Comparison of ENCODE assay signal across 20 cellular contexts in genomic region chr9:91908293-91908623, GRCh38. TPM values are rescaled to one million over a fixed set of nuclear protein-coding genes. Genes with fewer than 3 reads are reported as not detected.
DNase-seq lines count a peak whose midpoint lies in the region; TF ChIP-seq lines count a peak whose summit lies in the region.
"Had no signal": no experiment of that assay in that cellular context is flagged by ENCODE, and none has a peak within 500 bp of the region (broad histone marks: within the 10 kb centered on the region; RNA-seq: fewer than 3 reads in every experiment).

No MANE protein-coding gene starts in this region.

- peaks cover 54% of the 10 kb centered on the region for H3K79me2 ChIP-seq in MM.1S (ENCODE audit: low read length)

- H3K27ac ChIP-seq in BLaER1 (no peak overlapping the region), MM.1S (ENCODE audit: low read length) (peak overlapping the region; percentile 46; the same call in 1 of the 2 replicates), brain microvascular endothelial cell (no peak overlapping the region)
- no peak overlapping the region for H3K27ac ChIP-seq in BLaER1 treated with 17β-estradiol and CSF1 and Interleukin-3, amounts not matched to agents 10 nM and 100 nM
- H3K27ac ChIP-seq: HL-60, SK-N-MC had no signal

- no peak overlapping the region for H3K4me3 ChIP-seq in BLaER1
- no peak overlapping the region for H3K4me3 ChIP-seq in BLaER1 treated with 17β-estradiol and CSF1 and Interleukin-3, amounts not matched to agents 10 nM and 100 nM
- peak overlapping the region; percentile 16; the same call in 1 of the 2 replicates for H3K4me3 ChIP-seq in MM.1S (ENCODE audit: low read length)
- H3K4me3 ChIP-seq in fibroblast of villous mesenchyme (ENCODE audit: low read depth, low read length), result no peak overlapping the region
- no peak overlapping the region for H3K4me3 ChIP-seq in brain microvascular endothelial cell (ENCODE audit: low read depth, low read length)
- H3K4me3 ChIP-seq: SK-N-MC had no signal

- H4K20me1 ChIP-seq in BLaER1 (no peaks in the 10 kb centered on the region), MM.1S (ENCODE audit: insufficient read depth, low read length) (no peaks in the 10 kb centered on the region)
- H4K20me1 ChIP-seq in BLaER1 treated with 17β-estradiol and CSF1 and Interleukin-3, amounts not matched to agents 10 nM and 100 nM, result 0 out of 22 replicates have a peak, but pooled peaks cover 0 to 5% (median 0%) of the 10 kb centered on the region in 11 experiments

- H3F3A ChIP-seq in MM.1S (ENCODE audit: insufficient read depth, low read length), result peaks cover 44% of the 10 kb centered on the region

- H3K27me3 ChIP-seq in BLaER1 (no peaks in the 10 kb centered on the region), MM.1S (replicated peaks; ENCODE audit: insufficient read depth, low read length) (no peaks in the 10 kb centered on the region), brain microvascular endothelial cell (replicated peaks) (no peaks in the 10 kb centered on the region)
- H3K27me3 ChIP-seq in BLaER1 treated with 17β-estradiol and CSF1 and Interleukin-3, amounts not matched to agents 10 nM and 100 nM, result peaks cover 0 to 13% (median 0%) of the 10 kb centered on the region in 11 experiments; a peak in 2 of 22 replicates

- H3K9me3 ChIP-seq in BLaER1 (no peaks in the 10 kb centered on the region), MM.1S (replicated peaks; ENCODE audit: insufficient read depth, low read length) (no peaks in the 10 kb centered on the region)
- H3K9me3 ChIP-seq in BLaER1 treated with 17β-estradiol and CSF1 and Interleukin-3, amounts not matched to agents 10 nM and 100 nM (replicated peaks in 1 of 11), result no peaks in the 10 kb centered on the region

- H2AFZ ChIP-seq in MM.1S (ENCODE audit: low read length), result no peak overlapping the region

- in situ Hi-C loops in brain microvascular endothelial cell (cut with HindIII; ENCODE audit: low pct_ligation_motif_present, low sequenced_read_pairs), result no loop called here

- H3K4me1 ChIP-seq in BLaER1, result peaks cover 74% of the 10 kb centered on the region
- H3K4me1 ChIP-seq in BLaER1 treated with 17β-estradiol and CSF1 and Interleukin-3, amounts not matched to agents 10 nM and 100 nM, result peaks cover 60 to 72% (median 68%) of the 10 kb centered on the region in 10 experiments
- H3K4me1 ChIP-seq in MM.1S (ENCODE audit: low read length), result peaks cover 52% of the 10 kb centered on the region

- DNase-seq in MM.1S (no peak), fibroblast of villous mesenchyme (ENCODE audit: low read depth) (peak; percentile 45), NCI-H1436 (lab: John Stamatoyannopoulos, UW) (no peak), brain microvascular endothelial cell (no peak), DMS79 treated with DMSO at 0.1 percent for 48 hours (lab: John Stamatoyannopoulos, UW) (no peak)
- DNase-seq: CD8-positive, alpha-beta T cell; DMS53; GF-D8; H7; NCI-H1105 treated with DMSO at 0.1 percent for 48 hours; NCI-H1694; NCI-H2081; PC-3; SHP77 treated with DMSO at 0.1 percent for 48 hours; SW 1271 had no signal

- TF ChIP-seq CTCF in MM.1S (IDR thresholded peaks at IDR 0.05; ENCODE audit: low read length) (no peak), fibroblast of villous mesenchyme (IDR thresholded peaks at IDR 0.05; ENCODE audit: insufficient read depth, low read depth, low read length) (no peak), brain microvascular endothelial cell (IDR thresholded peaks at IDR 0.05; ENCODE audit: low read depth, low read length, missing control alignments) (no peak)

- no peaks in the 10 kb centered on the region for H3K9me2 ChIP-seq in MM.1S (replicated peaks; ENCODE audit: insufficient read depth, low read length)

- H3K4me2 ChIP-seq in BLaER1 (peak overlapping the region; percentile 59), MM.1S (ENCODE audit: low read depth, low read length) (peak overlapping the region; percentile 93)
- peak overlapping the region; percentile 0 to 94 (median 58); a peak in 17 of 22 replicates for H3K4me2 ChIP-seq in BLaER1 treated with 17β-estradiol and CSF1 and Interleukin-3, amounts not matched to agents 10 nM and 100 nM

- H3K9ac ChIP-seq in BLaER1 (no peak overlapping the region), MM.1S (ENCODE audit: low read length) (no peak overlapping the region)
- H3K9ac ChIP-seq in BLaER1 treated with 17β-estradiol and CSF1 and Interleukin-3, amounts not matched to agents 10 nM and 100 nM, result no peak overlapping the region

- H3K36me3 ChIP-seq in BLaER1 (no peaks in the 10 kb centered on the region), MM.1S (replicated peaks; ENCODE audit: insufficient read depth, low read length) (no peaks in the 10 kb centered on the region), brain microvascular endothelial cell (replicated peaks) (no peaks in the 10 kb centered on the region)
- no peaks in the 10 kb centered on the region for H3K36me3 ChIP-seq in BLaER1 treated with 17β-estradiol and CSF1 and Interleukin-3, amounts not matched to agents 10 nM and 100 nM

RNA-seq across cellular contexts. Expression of gene ROR2, which starts 41.8 kb away (rescaled TPM):
- total RNA-seq in fibroblast of villous mesenchyme, result 3.0 and 5.2 TPM in 2 replicates
- total RNA-seq: HT-29, PC-3 had no signal
